In genomic region chr11:119493712-119494111, GRCh38 we compare ENCODE assay signal across 11 cellular contexts.
DNase-seq lines count a peak whose midpoint lies in the region; ATAC-seq and TF ChIP-seq lines count a peak whose summit lies in the region.
"Had no signal": no experiment of that assay in that cellular context is flagged by ENCODE, and none has a peak within 500 bp of the region (broad histone marks: within the 10 kb centered on the region; RNA-seq: fewer than 3 reads in every experiment).

No MANE protein-coding gene starts in this region.

- 44% methylated on average over 4 of the region's 4 CpGs for WGBS in mammary epithelial cell (ENCODE audit: low coverage, missing lambda C conversion rate)

- H3K9me3 ChIP-seq in mammary epithelial cell (replicated peaks; ENCODE audit: insufficient read depth, low read length) (no peaks in the 10 kb centered on the region), mucosa of descending colon (no peaks in the 10 kb centered on the region), right atrium auricular region (no peaks in the 10 kb centered on the region)
- H3K9me3 ChIP-seq in CD8-positive, alpha-beta memory T cell (ENCODE audit: low read length) = no peaks in the 10 kb centered on the region
- H3K9me3 ChIP-seq: spleen had no signal

- POLR2A ChIA-PET in CD8-positive, alpha-beta memory T cell (lab: Charles Lee) = no interaction called here

- ATAC-seq in mucosa of descending colon = peak; percentile 55

- no peaks in the 10 kb centered on the region for H3K36me3 Mint-ChIP-seq in CD8-positive, alpha-beta memory T cell

- dilution Hi-C loops in mammary epithelial cell (cut with HindIII; ENCODE audit: low sequenced_read_pairs) = no loop called here

- TF ChIP-seq CTCF in GM12865 (IDR thresholded peaks at IDR 0.05; ENCODE audit: insufficient read depth, low read depth, low read length, missing control alignments) (no peak), mammary epithelial cell (conservative IDR thresholded peaks at IDR 0.05 in 1 of 2, IDR thresholded peaks at IDR 0.05 in 1 of 2; ENCODE audit: extremely low read depth in 1 of 2, insufficient read depth in 1 of 2, low read depth in 1 of 2, low read length in 2 of 2) (no peak), mucosa of descending colon (IDR thresholded peaks at IDR 0.05) (no peak), right atrium auricular region (IDR thresholded peaks at IDR 0.05) (no peak)

- peak; percentile 33 for DNase-seq in GM12865 (ENCODE audit: low read depth)
- peak; percentile 46 for DNase-seq in LoVo (ENCODE audit: low spot score)
- DNase-seq in mammary epithelial cell = peak; percentile 43
- peak in 2 of 3 donors; percentile 65 to 73 for DNase-seq in mucosa of descending colon
- no peak for DNase-seq in NCI-H2107 treated with DMSO at 0.1 percent for 48 hours (lab: John Stamatoyannopoulos, UW; ENCODE audit: unreplicated experiment)
- no peak for DNase-seq in right atrium auricular region (ENCODE audit: low spot score)
- no peak for DNase-seq in CD8-positive, alpha-beta memory T cell
- DNase-seq: GOT3, kidney, spleen had no signal

- no peak overlapping the region for H2AFZ ChIP-seq in mammary epithelial cell (ENCODE audit: low read depth, low read length)

- H3K9me3 Mint-ChIP-seq in CD8-positive, alpha-beta memory T cell = peaks cover 0 to 2% (median 0%) of the 10 kb centered on the region in 5 donors
- H3K9me3 Mint-ChIP-seq: dendritic cell treated with granulocyte-macrophage colony-stimulating factor and Interleukin-4, amounts not matched to agents 40 ng/mL and 50 ng/mL, for 4 days had no signal

- H3K4me3 ChIP-seq in GM12865 (ENCODE audit: low read depth, low read length) = no peak overlapping the region
- H3K4me3 ChIP-seq in mammary epithelial cell (replicated peaks in 1 of 3; ENCODE audit: insufficient read depth in 1 of 3, low read depth in 2 of 3, low read length in 3 of 3) = no peak overlapping the region
- H3K4me3 ChIP-seq in mucosa of descending colon = no peak overlapping the region
- H3K4me3 ChIP-seq in right atrium auricular region = no peak overlapping the region
- H3K4me3 ChIP-seq in CD8-positive, alpha-beta memory T cell (ENCODE audit: low read length) = no peak overlapping the region
- H3K4me3 ChIP-seq: spleen had no signal

- no peak overlapping the region for H3K27ac Mint-ChIP-seq in CD8-positive, alpha-beta memory T cell
- H3K27ac Mint-ChIP-seq: dendritic cell treated with granulocyte-macrophage colony-stimulating factor and Interleukin-4, amounts not matched to agents 40 ng/mL and 50 ng/mL, for 4 days had no signal

- H4K20me1 ChIP-seq in mammary epithelial cell (ENCODE audit: insufficient read depth, low read length) = no peaks in the 10 kb centered on the region

- no peak overlapping the region for H3K27ac ChIP-seq in mammary epithelial cell (ENCODE audit: insufficient read depth, low read depth, low read length)
- H3K27ac ChIP-seq in right atrium auricular region = no peak overlapping the region
- no peak overlapping the region for H3K27ac ChIP-seq in CD8-positive, alpha-beta memory T cell (ENCODE audit: low read depth, low read length)
- H3K27ac ChIP-seq: spleen had no signal

- H3K4me3 Mint-ChIP-seq in CD8-positive, alpha-beta memory T cell = no peak overlapping the region
- H3K4me3 Mint-ChIP-seq: dendritic cell treated with granulocyte-macrophage colony-stimulating factor and Interleukin-4, amounts not matched to agents 40 ng/mL and 50 ng/mL, for 4 days had no signal

- no peak overlapping the region for H3K4me2 ChIP-seq in mammary epithelial cell (ENCODE audit: insufficient read depth, low read depth, low read length)

- no peaks in the 10 kb centered on the region for H3K4me1 ChIP-seq in mammary epithelial cell (ENCODE audit: insufficient read depth, low read length)
- no peaks in the 10 kb centered on the region for H3K4me1 ChIP-seq in mucosa of descending colon (ENCODE audit: low read depth)
- no peaks in the 10 kb centered on the region for H3K4me1 ChIP-seq in right atrium auricular region
- no peaks in the 10 kb centered on the region for H3K4me1 ChIP-seq in CD8-positive, alpha-beta memory T cell (ENCODE audit: insufficient read depth, low read length)
- H3K4me1 ChIP-seq: spleen had no signal

- H3K27me3 Mint-ChIP-seq in CD8-positive, alpha-beta memory T cell = peaks cover 16 to 35% of the 10 kb centered on the region in 2 donors

- H3K4me1 Mint-ChIP-seq in CD8-positive, alpha-beta memory T cell = no peaks in the 10 kb centered on the region

- H3K36me3 ChIP-seq in mammary epithelial cell (ENCODE audit: insufficient read depth, low read length) (no peaks in the 10 kb centered on the region), mucosa of descending colon (ENCODE audit: low read depth) (no peaks in the 10 kb centered on the region), right atrium auricular region (no peaks in the 10 kb centered on the region)
- H3K36me3 ChIP-seq in CD8-positive, alpha-beta memory T cell (ENCODE audit: insufficient read depth, low read length) = no peaks in the 10 kb centered on the region
- H3K36me3 ChIP-seq: spleen had no signal

- CTCF ChIA-PET in mammary epithelial cell (lab: Charles Lee; ENCODE audit: low non-redundant PET) = no interaction called here
- CTCF ChIA-PET in CD8-positive, alpha-beta memory T cell (lab: Charles Lee) = no interaction called here

- H3K9ac ChIP-seq in mammary epithelial cell (ENCODE audit: insufficient read depth, low read length) = no peak overlapping the region

- H3K27me3 ChIP-seq in mammary epithelial cell (ENCODE audit: insufficient read depth, low read length) (no peaks in the 10 kb centered on the region), right atrium auricular region (no peaks in the 10 kb centered on the region)
- H3K27me3 ChIP-seq in CD8-positive, alpha-beta memory T cell (ENCODE audit: insufficient read depth, low read length, poor library complexity, severe bottlenecking) = no peaks in the 10 kb centered on the region

- BruUV-seq in mammary epithelial cell (replicated peaks; lab: Mats Ljungman, UMichigan) = no TSS peak

- no peaks in the 10 kb centered on the region for H3K79me2 ChIP-seq in mammary epithelial cell (ENCODE audit: insufficient read depth, low read length)

- in situ Hi-C loops in mammary epithelial cell (cut with MboI; ENCODE audit: low sequenced_read_pairs in 2 of 2) = loop anchor here in 1 of 2 donors (25.0 kb wide), 2 partner anchors 244 to 594 kb away; partner anchors contain the start of gene NECTIN1

- intact Hi-C loops in mammary epithelial cell (cut with micrococcal nuclease) = no loop called here
- intact Hi-C loops in mucosa of descending colon (cut with DNase I, micrococcal nuclease) = no loop called here

Comparison
In these comparisons a context has a peak if more than half of its experiments do, and no peak if none do; other contexts are left out.
1. DNase-seq: peak in GM12865 (single experiment), LoVo (single experiment), mammary epithelial cell (single experiment) and mucosa of descending colon (2 of 3); none in NCI-H2107 treated with DMSO at 0.1 percent for 48 hours (single experiment), right atrium auricular region (single experiment) and CD8-positive, alpha-beta memory T cell (0 of 5).